In the genomic region with DNA sequence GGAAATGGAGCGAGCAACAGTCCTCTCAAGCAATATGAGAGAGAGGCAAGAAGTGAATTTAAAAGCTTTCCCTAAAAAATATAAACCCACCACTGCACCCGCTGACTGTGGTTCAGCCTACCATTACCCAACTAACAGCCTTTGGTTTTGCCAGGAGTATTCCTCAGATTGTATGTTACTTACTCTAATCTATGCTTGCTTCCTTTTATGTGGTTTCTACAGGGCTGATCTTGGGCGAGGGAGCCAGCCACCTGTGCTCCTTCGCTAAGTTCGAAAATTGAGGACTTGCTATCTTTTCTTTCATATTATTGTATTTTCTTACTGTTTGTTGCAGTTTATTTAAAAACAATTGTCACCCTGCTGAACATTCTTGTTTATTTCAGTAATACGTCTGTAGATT, we compare ENCODE assay signal across 29 cellular contexts.
DNase-seq lines count a peak whose midpoint lies in the region; ATAC-seq and TF ChIP-seq lines count a peak whose summit lies in the region.
"Had no signal": no experiment of that assay in that cellular context is flagged by ENCODE, and none has a peak within 500 bp of the region (broad histone marks: within the 10 kb centered on the region; RNA-seq: fewer than 3 reads in every experiment).

No MANE protein-coding gene starts in this region.

- H3K4me3 ChIP-seq in BLaER1: no peak overlapping the region
- H3K4me3 ChIP-seq in DND-41 (ENCODE audit: low read depth in 1 of 2, low read length in 2 of 2): no peak overlapping the region
- no peak overlapping the region for H3K4me3 ChIP-seq in Jurkat, Clone E6-1 (ENCODE audit: low read length)
- H3K4me3 ChIP-seq: A549; BLaER1 treated with 17β-estradiol and CSF1 and Interleukin-3, amounts not matched to agents 10 nM and 100 nM had no signal

- H3K4me1 ChIP-seq in BLaER1 (peaks cover 8% of the 10 kb centered on the region), DND-41 (ENCODE audit: insufficient read depth, low read length) (peaks cover 25% of the 10 kb centered on the region)
- H3K4me1 ChIP-seq: A549, BE2C, Caco-2 had no signal

- H3K9ac ChIP-seq in BLaER1 (no peak overlapping the region), DND-41 (ENCODE audit: low read depth, low read length) (no peak overlapping the region)
- H3K9ac ChIP-seq: BLaER1 treated with 17β-estradiol and CSF1 and Interleukin-3, amounts not matched to agents 10 nM and 100 nM had no signal

- H3K9me3 ChIP-seq in BLaER1 (no peaks in the 10 kb centered on the region), DND-41 (ENCODE audit: insufficient read depth, low read length, severe bottlenecking) (no peaks in the 10 kb centered on the region)
- H3K9me3 ChIP-seq: A549, BE2C, Caco-2 had no signal

- DNase-seq in DND-41: peak; percentile 33
- DNase-seq in Jurkat, Clone E6-1 (ENCODE audit: low read depth, low spot score): peak; percentile 66
- DNase-seq in NCI-H748 treated with DMSO at 0.1 percent for 48 hours (lab: John Stamatoyannopoulos, UW): no peak
- DNase-seq in activated CD4-positive, alpha-beta T cell treated with anti-CD3 and anti-CD28 coated beads for 1 hour: no peak
- DNase-seq in NCI-H2171 treated with DMSO at 0.1 percent for 48 hours (lab: John Stamatoyannopoulos, UW): no peak
- DNase-seq: 8988T; ACHN; AML-193; BE2C; C1 segment of cervical spinal cord; Caco-2; Calu3; CD4-positive, alpha-beta memory T cell; CD4-positive, alpha-beta T cell; CD4-positive, CD25-positive, alpha-beta regulatory T cell; CD8-positive, alpha-beta memory T cell; CD8-positive, alpha-beta T cell; COR-L47; DMS 273 treated with DMSO at 0.1 percent for 48 hours; DMS153; DMS53; DMS79; DMS79 treated with DMSO at 0.1 percent for 48 hours; EL had no signal

- H4K20me1 ChIP-seq in BLaER1 (no peaks in the 10 kb centered on the region), DND-41 (ENCODE audit: insufficient read depth, low read length) (no peaks in the 10 kb centered on the region)
- H4K20me1 ChIP-seq: BLaER1 treated with 17β-estradiol and CSF1 and Interleukin-3, amounts not matched to agents 10 nM and 100 nM had no signal

- no peak overlapping the region for H2AFZ ChIP-seq in DND-41 (ENCODE audit: low read depth, low read length)

- no peak for TF ChIP-seq CTCF in DND-41 (IDR thresholded peaks at IDR 0.05; ENCODE audit: borderline replicate concordance, extremely low read depth, low read length, poor library complexity, severe bottlenecking)

- ATAC-seq in DND-41 (ENCODE audit: insufficient read depth, low read depth): peak; percentile 99
- ATAC-seq: A549; CD8-positive, alpha-beta T cell had no signal

- H3K27ac ChIP-seq in BLaER1 (no peak overlapping the region), DND-41 (ENCODE audit: low read length) (no peak overlapping the region)
- H3K27ac ChIP-seq: 22Rv1; A549; BLaER1 treated with 17β-estradiol and CSF1 and Interleukin-3, amounts not matched to agents 10 nM and 100 nM; C4-2B had no signal

- H3K27me3 ChIP-seq in BLaER1: no peaks in the 10 kb centered on the region
- no peaks in the 10 kb centered on the region for H3K27me3 ChIP-seq in DND-41 (ENCODE audit: insufficient read depth, low read length, poor library complexity)
- H3K27me3 ChIP-seq: BE2C; BLaER1 treated with 17β-estradiol and CSF1 and Interleukin-3, amounts not matched to agents 10 nM and 100 nM had no signal

- H3K79me2 ChIP-seq in DND-41 (ENCODE audit: insufficient read depth, low read length): no peaks in the 10 kb centered on the region

- H3K36me3 ChIP-seq in BLaER1 (no peaks in the 10 kb centered on the region), DND-41 (ENCODE audit: insufficient read depth, low read length) (no peaks in the 10 kb centered on the region)
- H3K36me3 ChIP-seq: BE2C; BLaER1 treated with 17β-estradiol and CSF1 and Interleukin-3, amounts not matched to agents 10 nM and 100 nM had no signal

- H3K4me2 ChIP-seq in BLaER1: peak overlapping the region; percentile 27
- peak overlapping the region; percentile 39 for H3K4me2 ChIP-seq in DND-41 (ENCODE audit: insufficient read depth, low read length)
- H3K4me2 ChIP-seq: A549 had no signal

Comparison
In these comparisons a context has a peak if more than half of its experiments do, and no peak if none do; other contexts are left out.
1. DNase-seq: peak in DND-41 (single experiment) and Jurkat, Clone E6-1 (single experiment); none in NCI-H748 treated with DMSO at 0.1 percent for 48 hours (single experiment), activated CD4-positive, alpha-beta T cell treated with anti-CD3 and anti-CD28 coated beads for 1 hour (single experiment) and NCI-H2171 treated with DMSO at 0.1 percent for 48 hours (single experiment).